ENCODE assay signal across 8 cellular contexts in genomic region chr3:111541911-111542483, GRCh38.
DNase-seq lines count a peak whose midpoint lies in the region; ATAC-seq and TF ChIP-seq lines count a peak whose summit lies in the region.

CD96 (plus strand) TSS chr3:111542197; CDS start chr3:111542249, 52 bp downstream.

- TF ChIP-seq CTCF in GM10248 (IDR thresholded peaks at IDR 0.05; ENCODE audit: control extremely low read depth, extremely low read depth, low read depth, missing control alignments) (no peak), GM13977 (IDR thresholded peaks at IDR 0.05; ENCODE audit: extremely low read depth, insufficient read depth, missing control alignments) (no peak)

- DNase-seq in GM10248 (ENCODE audit: extremely low spot score) = peak; percentile 11
- peak; percentile 47 for DNase-seq in activated CD4-positive, alpha-beta T cell treated with anti-CD3 and anti-CD28 coated beads for 1 hour
- DNase-seq in effector memory CD4-positive, alpha-beta T cell = peak; percentile 41 to 64 (median 46)
- peak; percentile 33 for DNase-seq in stimulated activated CD8-positive, alpha-beta memory T cell treated with anti-CD3 and anti-CD28 coated beads, Interleukin-4, amount 100 ng/mL, for 24 hours (ENCODE audit: low read depth)
- no peak for DNase-seq in GM13977 (ENCODE audit: low spot score)
- DNase-seq in NCI-H1105 treated with DMSO at 0.1 percent for 48 hours (lab: John Stamatoyannopoulos, UW) = no peak
- no peak for DNase-seq in glomerular visceral epithelial cell (ENCODE audit: extremely low spot score)

- no peaks in the 10 kb centered on the region for H3K27me3 ChIP-seq in effector memory CD4-positive, alpha-beta T cell (replicated peaks; ENCODE audit: control insufficient read depth, insufficient read depth, low read length, poor library complexity, severe bottlenecking)

- peak within 1 kb of the TSS; percentile 86 for H3K27ac ChIP-seq in effector memory CD4-positive, alpha-beta T cell (ENCODE audit: insufficient read depth, low read length, poor library complexity, severe bottlenecking)

- CTCF ChIA-PET in GM10248 (lab: Yijun Ruan, JAX) = no interaction called here

- H3K36me3 ChIP-seq in effector memory CD4-positive, alpha-beta T cell (ENCODE audit: control insufficient read depth, insufficient read depth, low read length) = no peaks in the 10 kb centered on the region

- peak within 1 kb of the TSS; percentile 49 for H3K4me3 ChIP-seq in effector memory CD4-positive, alpha-beta T cell (ENCODE audit: insufficient read depth, low read depth, low read length, poor library complexity, severe bottlenecking)

- no peaks in the 10 kb centered on the region for H3K9me3 ChIP-seq in effector memory CD4-positive, alpha-beta T cell (ENCODE audit: control insufficient read depth, low read length)

- POLR2A ChIA-PET in GM10248 (lab: Yijun Ruan, JAX) = no interaction called here

- peak; percentile 37 for ATAC-seq in HG02870 (IDR thresholded peaks at IDR 0.05; ENCODE audit: unreplicated experiment)

- in situ Hi-C loops in GM13977 (cut with MboI; ENCODE audit: low pct_unique_long_range_greater_than_20kb, low sequenced_read_pairs, unreplicated experiment) = no loop called here

- H3K4me1 ChIP-seq in effector memory CD4-positive, alpha-beta T cell (ENCODE audit: control insufficient read depth, insufficient read depth, low read length, poor library complexity, severe bottlenecking) = peaks cover 48% of the 10 kb centered on the region

Comparison
In these comparisons a context has a peak if more than half of its experiments do, and no peak if none do; other contexts are left out.
1. DNase-seq: peak in GM10248 (single experiment), activated CD4-positive, alpha-beta T cell treated with anti-CD3 and anti-CD28 coated beads for 1 hour (single experiment), effector memory CD4-positive, alpha-beta T cell (3 of 3) and stimulated activated CD8-positive, alpha-beta memory T cell treated with anti-CD3 and anti-CD28 coated beads, Interleukin-4, amount 100 ng/mL, for 24 hours (single experiment); none in GM13977 (single experiment), NCI-H1105 treated with DMSO at 0.1 percent for 48 hours (single experiment) and glomerular visceral epithelial cell (single experiment).